ENCODE assay signal across 1 cellular context in the genomic region with DNA sequence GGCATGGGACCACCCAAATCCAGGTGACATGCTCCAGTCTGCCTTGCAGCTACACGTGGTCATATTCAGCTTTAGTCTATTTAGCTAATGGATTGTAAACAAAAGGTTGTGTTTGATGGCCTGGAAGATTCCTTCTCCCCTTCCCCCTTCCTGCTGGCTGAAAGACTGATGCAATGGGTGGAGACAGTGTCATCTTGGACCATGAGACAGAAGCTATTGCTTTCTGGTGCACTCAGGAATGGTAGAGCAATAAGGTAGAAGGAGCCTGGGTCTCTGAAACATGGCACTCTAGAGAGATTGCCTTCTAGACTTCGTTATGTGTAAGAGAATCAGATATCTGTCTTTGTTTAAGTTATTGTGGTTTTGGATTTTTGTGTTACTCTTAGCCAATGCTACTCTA.
TF ChIP-seq lines count a peak whose summit lies in the region.

No MANE protein-coding gene starts in this region.

TF ChIP-seq in H1, 55 proteins besides CTCF, POLR2A, EP300 and RAD21 (continued from another document):
- TF ChIP-seq SUZ12 (IDR thresholded peaks at IDR 0.05; ENCODE audit: low read length) (no peak), YY1 (IDR thresholded peaks at IDR 0.05; ENCODE audit: low read depth, low read length) (no peak), CREB1 (IDR thresholded peaks at IDR 0.05) (no peak)
